In the genomic region with DNA sequence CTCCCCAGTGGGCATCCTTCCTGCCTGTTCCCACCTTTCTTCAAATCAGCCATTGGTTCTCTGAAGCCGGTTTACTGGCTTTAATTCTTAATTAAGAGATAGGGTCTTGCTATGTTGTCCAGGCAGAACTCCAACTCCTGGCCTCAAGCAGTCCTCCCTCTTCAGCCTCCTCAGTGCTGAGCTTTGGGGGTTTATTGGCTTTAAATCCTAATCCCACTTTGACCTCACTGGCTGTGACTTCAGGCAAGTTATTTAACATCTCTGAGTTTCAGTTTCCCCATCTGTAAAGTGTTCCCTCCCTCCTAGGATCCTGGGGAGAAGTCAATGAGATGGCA, we compare ENCODE assay signal across 12 cellular contexts. TPM values are rescaled to one million over a fixed set of nuclear protein-coding genes. Genes with fewer than 3 reads are reported as not detected.
A peak's percentile ranks its signal among the peaks of the same experiment; 100 is the strongest.
DNase-seq lines count a peak whose midpoint lies in the region; ATAC-seq and TF ChIP-seq lines count a peak whose summit lies in the region.
"Had no signal": no experiment of that assay in that cellular context is flagged by ENCODE, and none has a peak within 500 bp of the region (broad histone marks: within the 10 kb centered on the region; RNA-seq: fewer than 3 reads in every experiment).

No MANE protein-coding gene starts in this region.

- no peaks in the 10 kb centered on the region for H3K9me3 Mint-ChIP-seq in activated T-cell treated with anti-CD3 and anti-CD28 coated beads, Interleukin-2, amount 50 U/mL, for 24 hours

- H4K91ac ChIP-seq in mesenchymal stem cell (ENCODE audit: low read length): no peak overlapping the region

- H3K4me1 ChIP-seq in mesenchymal stem cell (ENCODE audit: control insufficient read depth, insufficient read depth, low read depth, low read length): peaks cover 73% of the 10 kb centered on the region

- H3K36me3 Mint-ChIP-seq in activated T-cell treated with anti-CD3 and anti-CD28 coated beads, Interleukin-2, amount 50 U/mL, for 24 hours (ENCODE audit: low read depth): peaks cover 28% of the 10 kb centered on the region

- no peak overlapping the region for H4K8ac ChIP-seq in mesenchymal stem cell (ENCODE audit: low read length)

- no peak overlapping the region for H3K14ac ChIP-seq in mesenchymal stem cell (ENCODE audit: low read length in 2 of 2)

- no peak overlapping the region for H3K4ac ChIP-seq in mesenchymal stem cell (ENCODE audit: low read depth in 1 of 2, low read length in 2 of 2)

- peak overlapping the region; percentile 92 for H3K9ac ChIP-seq in mesenchymal stem cell (ENCODE audit: low read length)

- H3K4me3 Mint-ChIP-seq in activated T-cell treated with anti-CD3 and anti-CD28 coated beads, Interleukin-2, amount 50 U/mL, for 24 hours: peak overlapping the region; percentile 94

- peaks cover 12% of the 10 kb centered on the region for H3K27me3 Mint-ChIP-seq in activated T-cell treated with anti-CD3 and anti-CD28 coated beads, Interleukin-2, amount 50 U/mL, for 24 hours

- no peak for DNase-seq in activated T-cell treated with anti-CD3 and anti-CD28 coated beads, Interleukin-2, amount 50 U/mL, for 24 hours
- DNase-seq in activated T-cell treated with anti-CD3 and anti-CD28 coated beads for 4 hours (no peak), WERI-Rb-1 (no peak), mesenchymal stem cell (no peak), superior temporal gyrus (ENCODE audit: extremely low spot score) (peak; percentile 6), CD1c-positive myeloid dendritic cell (ENCODE audit: extremely low spot score) (no peak), H7 (no peak)
- DNase-seq: activated CD8-positive, alpha-beta memory T cell treated with anti-CD3 and anti-CD28 coated beads for 24 hours; NCI-H1105 treated with DMSO at 0.1 percent for 48 hours; NCI-H526 had no signal

- peaks cover 29% of the 10 kb centered on the region for H3K79me1 ChIP-seq in mesenchymal stem cell (replicated peaks; ENCODE audit: low read length, poor library complexity, severe bottlenecking)

- peaks cover 40% of the 10 kb centered on the region for H3K4me1 Mint-ChIP-seq in activated T-cell treated with anti-CD3 and anti-CD28 coated beads, Interleukin-2, amount 50 U/mL, for 24 hours (ENCODE audit: low read depth)

- 100% methylated on average over 1 of the region's 1 CpG for WGBS in mesenchymal stem cell

- no peaks in the 10 kb centered on the region for H3K27me3 ChIP-seq in WERI-Rb-1 (ENCODE audit: insufficient read depth, low read depth, severe bottlenecking)
- peaks cover 10 to 15% of the 10 kb centered on the region in 2 experiments for H3K27me3 ChIP-seq in mesenchymal stem cell (ENCODE audit: control insufficient read depth in 1 of 2, insufficient read depth in 1 of 2, low read length in 2 of 2)
- peaks cover 15% of the 10 kb centered on the region for H3K27me3 ChIP-seq in H7 (ENCODE audit: control insufficient read depth, insufficient read depth, low read length)

- H3K18ac ChIP-seq in mesenchymal stem cell (ENCODE audit: low read depth in 1 of 2, low read length in 2 of 2): no peak overlapping the region

- no peaks in the 10 kb centered on the region for H3K9me3 ChIP-seq in WERI-Rb-1 (ENCODE audit: severe bottlenecking)
- no peaks in the 10 kb centered on the region for H3K9me3 ChIP-seq in mesenchymal stem cell (ENCODE audit: control insufficient read depth, low read length)

- H3K36me3 ChIP-seq in WERI-Rb-1 (peaks cover 13% of the 10 kb centered on the region), mesenchymal stem cell (ENCODE audit: control insufficient read depth in 1 of 2, insufficient read depth in 2 of 2, low read depth in 1 of 2, low read length in 2 of 2) (peaks cover 9 to 21% of the 10 kb centered on the region in 2 experiments), H7 (replicated peaks; ENCODE audit: control insufficient read depth, insufficient read depth, low read length) (no peaks in the 10 kb centered on the region; the same call in 1 of the 2 replicates)

- H2AK5ac ChIP-seq in mesenchymal stem cell (ENCODE audit: low read length, severe bottlenecking): peak overlapping the region; percentile 42

- peak overlapping the region; percentile 98 for H3K27ac ChIP-seq in WERI-Rb-1
- H3K27ac ChIP-seq in mesenchymal stem cell (ENCODE audit: low read length, poor library complexity, severe bottlenecking): no peak overlapping the region

- TF ChIP-seq CTCF in WERI-Rb-1 (IDR thresholded peaks at IDR 0.05; ENCODE audit: low read depth, low read length): no peak

- no peak overlapping the region for H3K23ac ChIP-seq in mesenchymal stem cell (ENCODE audit: low read length in 2 of 2)

- H3K27ac Mint-ChIP-seq in activated T-cell treated with anti-CD3 and anti-CD28 coated beads, Interleukin-2, amount 50 U/mL, for 24 hours: peak overlapping the region; percentile 69

- H2BK12ac ChIP-seq in mesenchymal stem cell (ENCODE audit: low read length in 2 of 2): no peak overlapping the region

- no peak overlapping the region for H2AFZ ChIP-seq in mesenchymal stem cell (ENCODE audit: low read depth, low read length)

- no peak overlapping the region for H3K4me2 ChIP-seq in mesenchymal stem cell (ENCODE audit: low read length, poor library complexity, severe bottlenecking)

- no peak overlapping the region for H3K4me3 ChIP-seq in WERI-Rb-1 (ENCODE audit: low read depth, low read length)
- no peak overlapping the region for H3K4me3 ChIP-seq in mesenchymal stem cell (ENCODE audit: insufficient read depth in 1 of 2, low read depth in 1 of 2, low read length in 2 of 2)
- no peak overlapping the region for H3K4me3 ChIP-seq in H7 (ENCODE audit: insufficient read depth, low read depth, low read length)

- peak overlapping the region; percentile 33 for H2BK15ac ChIP-seq in mesenchymal stem cell (ENCODE audit: low read depth, poor library complexity, severe bottlenecking)

- ATAC-seq in GM21423 (IDR thresholded peaks at IDR 0.05; ENCODE audit: unreplicated experiment): no peak
- ATAC-seq: SK-N-SH treated with all-trans-retinoic acid at 6 μM for 48 hours had no signal

- no peak overlapping the region for H2BK5ac ChIP-seq in mesenchymal stem cell (ENCODE audit: low read depth, low read length, poor library complexity, severe bottlenecking)

- no peak overlapping the region for H2BK120ac ChIP-seq in mesenchymal stem cell (ENCODE audit: low read depth, low read length)

RNA-seq across cellular contexts. Expression of gene TRMT61A, which starts 2.1 kb away (rescaled TPM):
- polyA plus RNA-seq in mesenchymal stem cell (2013, experiment 1 of 2): 3.6 TPM
- polyA plus RNA-seq in mesenchymal stem cell (2013, experiment 2 of 2): 3.8 TPM
- 13.4 and 14.1 TPM in 2 replicates for total RNA-seq in H7 (2014; rRNA removed; shearing (Covaris generic))

RNA-seq across cellular contexts. Expression of gene CKB, which starts 4.3 kb away (rescaled TPM):
- 46.1 TPM for polyA plus RNA-seq in mesenchymal stem cell (2013, experiment 1 of 2)
- 46.9 TPM for polyA plus RNA-seq in mesenchymal stem cell (2013, experiment 2 of 2)
- total RNA-seq in H7 (2014; rRNA removed; shearing (Covaris generic)): 282 and 412 TPM in 2 replicates

RNA-seq across cellular contexts. Expression of gene BAG5, which starts 35.6 kb away (rescaled TPM):
- polyA plus RNA-seq in mesenchymal stem cell (2013, experiment 1 of 2): 14.8 TPM
- polyA plus RNA-seq in mesenchymal stem cell (2013, experiment 2 of 2): 14.4 TPM
- 16.6 and 17.7 TPM in 2 replicates for total RNA-seq in H7 (2014; rRNA removed; shearing (Covaris generic))

RNA-seq across cellular contexts. Expression of gene COA8, which starts 35.9 kb away (rescaled TPM):
- 63.1 TPM for polyA plus RNA-seq in mesenchymal stem cell (2013, experiment 1 of 2)
- polyA plus RNA-seq in mesenchymal stem cell (2013, experiment 2 of 2): 58.9 TPM
- 15.8 and 17.4 TPM in 2 replicates for total RNA-seq in H7 (2014; rRNA removed; shearing (Covaris generic))
